Comparison of ENCODE assay signal across 20 cellular contexts in genomic region chr17:15973016-15973415, GRCh38. TPM values are rescaled to one million over a fixed set of nuclear protein-coding genes. Genes with fewer than 3 reads are reported as not detected.
A peak's percentile ranks its signal among the peaks of the same experiment; 100 is the strongest.
DNase-seq lines count a peak whose midpoint lies in the region; ATAC-seq and TF ChIP-seq lines count a peak whose summit lies in the region.
"Had no signal": no experiment of that assay in that cellular context is flagged by ENCODE, and none has a peak within 500 bp of the region (broad histone marks: within the 10 kb centered on the region; RNA-seq: fewer than 3 reads in every experiment).

No MANE protein-coding gene starts in this region.

- no TSS peak for BruUV-seq in PC-9 (replicated peaks; lab: Mats Ljungman, UMichigan)

- no peaks in the 10 kb centered on the region for H3K9me3 Mint-ChIP-seq in stimulated activated naive CD8-positive, alpha-beta T cell treated with anti-CD3 and anti-CD28 coated beads, Interleukin-15, amount 100 ng/mL, for 72 hours
- H3K9me3 Mint-ChIP-seq: CD8-positive, alpha-beta memory T cell had no signal

- intact Hi-C loops in PC-9 (cut with micrococcal nuclease; ENCODE audit: unreplicated experiment): no loop called here

- H3K4me3 ChIP-seq in PC-9 (no peak overlapping the region), epithelial cell of esophagus (ENCODE audit: low read length) (no peak overlapping the region)

- no peaks in the 10 kb centered on the region for H3K9me3 ChIP-seq in PC-9 (ENCODE audit: insufficient read depth, low read depth)

- no peak overlapping the region for H3K27ac Mint-ChIP-seq in stimulated activated naive CD8-positive, alpha-beta T cell treated with anti-CD3 and anti-CD28 coated beads, Interleukin-15, amount 100 ng/mL, for 72 hours

- peaks cover 7% of the 10 kb centered on the region for H3K27me3 Mint-ChIP-seq in stimulated activated naive CD8-positive, alpha-beta T cell treated with anti-CD3 and anti-CD28 coated beads, Interleukin-15, amount 100 ng/mL, for 72 hours

- H3K27ac ChIP-seq in PC-9: peak overlapping the region; percentile 34; the same call in 1 of the 2 replicates

- H3K4me1 Mint-ChIP-seq in stimulated activated naive CD8-positive, alpha-beta T cell treated with anti-CD3 and anti-CD28 coated beads, Interleukin-15, amount 100 ng/mL, for 72 hours: peaks cover 13% of the 10 kb centered on the region
- H3K4me1 Mint-ChIP-seq: CD8-positive, alpha-beta memory T cell had no signal

- no peaks in the 10 kb centered on the region; the same call in 1 of the 2 replicates for H4K20me1 ChIP-seq in PC-9 (ENCODE audit: insufficient read depth)

- TF ChIP-seq CTCF in PC-9 (conservative IDR thresholded peaks at IDR 0.05) (no peak), epithelial cell of esophagus (IDR thresholded peaks at IDR 0.05; ENCODE audit: insufficient read depth, low read depth, low read length, missing control alignments) (no peak)

- peak; percentile 52 for ATAC-seq in stimulated activated naive CD8-positive, alpha-beta T cell treated with anti-CD3 and anti-CD28 coated beads, Interleukin-15, Interleukin-2, amounts not matched to agents 100 U/mL and 50 U/mL, for 24 hours
- ATAC-seq in stimulated activated naive CD8-positive, alpha-beta T cell treated with anti-CD3 and anti-CD28 coated beads, Interleukin-15, amount 100 ng/mL, for 72 hours: no peak

- DNase-seq in stimulated activated naive CD8-positive, alpha-beta T cell treated with anti-CD3 and anti-CD28 coated beads, Interleukin-15, Interleukin-2, amounts not matched to agents 100 U/mL and 50 U/mL, for 24 hours: no peak
- DNase-seq in stimulated activated naive CD8-positive, alpha-beta T cell treated with anti-CD3 and anti-CD28 coated beads, Interleukin-15, amount 100 ng/mL, for 72 hours: no peak
- no peak for DNase-seq in PC-9
- peak; percentile 19 for DNase-seq in epithelial cell of esophagus (ENCODE audit: low read depth)
- no peak for DNase-seq in DMS114 treated with DMSO at 0.1 percent for 48 hours (lab: John Stamatoyannopoulos, UW; ENCODE audit: unreplicated experiment)
- no peak for DNase-seq in HuH-7 (ENCODE audit: low spot score)
- DNase-seq in stimulated activated CD4-positive, alpha-beta T cell treated with anti-CD3 and anti-CD28 coated beads, Interleukin-4, amount 100 ng/mL, for 24 hours: no peak
- DNase-seq in activated CD4-positive, CD25-positive, alpha-beta regulatory T cell treated with anti-CD3 and anti-CD28 coated beads, Interleukin-2, amount 50 U/mL, for 72 hours: no peak
- DNase-seq: C1 segment of cervical spinal cord; CD8-positive, alpha-beta memory T cell; DMS79; KG1; NCI-H1417 treated with DMSO at 0.1 percent for 48 hours; NCI-H1930; NCI-H2171 treated with DMSO at 0.1 percent for 48 hours; NCI-H446 treated with DMSO at 0.1 percent for 48 hours; NCI-H69; NK-92 treated with Interleukin-12 subunit alpha and Interleukin-12 subunit beta, amount 100 ng/mL, for 24 hours; RPMI8226; SIG-M5 had no signal

- H3K9me2 ChIP-seq in PC-9 (ENCODE audit: insufficient read depth): no peaks in the 10 kb centered on the region

- peaks cover 40% of the 10 kb centered on the region for H3K4me1 ChIP-seq in PC-9 (replicated peaks; ENCODE audit: insufficient read depth)

- peaks cover 15% of the 10 kb centered on the region for H3K36me3 ChIP-seq in PC-9 (ENCODE audit: low read depth)

- peaks cover 94% of the 10 kb centered on the region for H3K79me2 ChIP-seq in PC-9 (ENCODE audit: low read depth)

- H3K4me2 ChIP-seq in PC-9: 0 out of 2 replicates have a peak overlapping the region, but pooled peaks have one; percentile 15

- peaks cover 32% of the 10 kb centered on the region for H3F3A ChIP-seq in PC-9 (ENCODE audit: insufficient read depth, low read depth)

- POLR2A ChIA-PET in PC-9 (lab: Charles Lee; ENCODE audit: unreplicated experiment): no interaction called here

- H3K4me3 Mint-ChIP-seq in stimulated activated naive CD8-positive, alpha-beta T cell treated with anti-CD3 and anti-CD28 coated beads, Interleukin-15, amount 100 ng/mL, for 72 hours: no peak overlapping the region
- H3K4me3 Mint-ChIP-seq: CD8-positive, alpha-beta memory T cell had no signal

- H2AFZ ChIP-seq in PC-9: no peak overlapping the region

- H3K27me3 ChIP-seq in PC-9 (ENCODE audit: insufficient read depth, low read depth): no peaks in the 10 kb centered on the region

- CTCF ChIA-PET in PC-9 (lab: Charles Lee): no interaction called here

RNA-seq across cellular contexts. Expression of gene ZSWIM7, which starts 26.5 kb away (rescaled TPM):
- total RNA-seq in PC-9 (2021): 13.0 and 19.1 TPM in 2 replicates

RNA-seq across cellular contexts. Expression of gene TTC19, which starts 26.6 kb away (rescaled TPM):
- 53.5 and 74.7 TPM in 2 replicates for total RNA-seq in PC-9 (2021)

RNA-seq across cellular contexts. Expression of gene ADORA2B, which starts 28.1 kb away (rescaled TPM):
- total RNA-seq in PC-9 (2021): 32.6 and 42.7 TPM in 2 replicates
